ENCODE assay signal across 2 cellular contexts in the genomic region with DNA sequence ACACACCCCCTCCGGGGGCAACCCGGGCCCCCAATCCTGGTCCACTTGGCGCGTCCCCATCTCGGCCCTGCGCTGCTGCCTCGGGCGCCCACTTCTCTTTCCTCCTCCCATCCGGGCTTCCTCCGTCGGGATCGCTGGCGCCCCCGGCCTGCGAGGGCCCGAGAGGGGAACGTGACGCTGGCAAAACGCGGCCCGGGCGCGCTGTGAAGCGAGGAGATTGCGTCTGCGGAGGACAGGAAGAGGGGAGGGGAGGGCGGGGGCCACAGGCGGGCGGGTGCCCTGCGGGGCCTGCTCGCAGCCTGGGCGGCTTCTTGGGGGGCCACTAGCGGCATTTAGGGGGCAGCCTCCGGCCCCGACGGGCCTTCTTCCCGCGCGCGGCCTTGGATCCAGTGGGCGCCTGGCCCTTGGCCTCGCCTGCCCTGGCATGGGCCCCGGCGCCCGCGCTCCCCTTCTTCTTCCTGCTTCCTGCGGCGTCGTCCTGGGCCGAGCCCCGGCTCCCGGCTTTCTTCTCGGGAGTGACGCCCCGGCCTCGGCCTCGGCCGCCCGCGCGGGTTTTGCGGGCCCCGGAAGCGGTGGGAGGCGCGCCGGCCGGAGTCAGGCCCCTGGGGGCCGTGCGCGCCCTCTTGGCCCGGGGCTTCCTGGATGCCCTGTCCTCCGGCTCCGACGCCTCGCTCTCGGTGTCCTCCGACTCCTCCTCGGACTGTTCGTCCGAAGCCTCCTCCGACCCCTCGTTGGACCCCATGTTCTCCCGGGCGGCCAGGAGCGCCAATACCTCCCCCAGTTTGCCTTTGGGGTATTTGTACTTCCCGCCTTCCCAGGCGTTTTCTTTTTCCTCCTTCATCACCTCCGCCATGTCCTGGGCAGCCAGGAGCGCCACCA.
TF ChIP-seq lines count a peak whose summit lies in the region.

No MANE protein-coding gene starts in this region.

TF ChIP-seq in H1, 55 proteins besides CTCF, POLR2A, EP300 and RAD21:
- TF ChIP-seq EZH2 (IDR thresholded peaks at IDR 0.05; ENCODE audit: low read depth, low read length, severe bottlenecking) (peak; percentile 3), KDM4A (IDR thresholded peaks at IDR 0.05; ENCODE audit: low read depth, low read length, severe bottlenecking) (peak; percentile 67), ZNF274 (IDR thresholded peaks at IDR 0.05; ENCODE audit: borderline replicate concordance, extremely low read depth, low read length) (no peak), TBP (IDR thresholded peaks at IDR 0.05; ENCODE audit: low read depth, low read length) (no peak), GABPA (IDR thresholded peaks at IDR 0.05; ENCODE audit: borderline replicate concordance, insufficient read depth, low read length) (0 out of 2 replicates have a peak, but pooled peaks have one; percentile 59), CEBPB (IDR thresholded peaks at IDR 0.05; ENCODE audit: low read depth, low read length) (no peak)
- TF ChIP-seq, protein P1, sequence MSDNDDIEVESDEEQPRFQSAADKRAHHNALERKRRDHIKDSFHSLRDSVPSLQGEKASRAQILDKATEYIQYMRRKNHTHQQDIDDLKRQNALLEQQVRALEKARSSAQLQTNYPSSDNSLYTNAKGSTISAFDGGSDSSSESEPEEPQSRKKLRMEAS (IDR thresholded peaks at IDR 0.05): peak; percentile 14; the same call in 1 of the 2 replicates
TF ChIP-seq in H1: peak in this region for 4.

TF ChIP-seq in GM12891, 5 proteins besides CTCF, POLR2A, EP300 and RAD21:
- TF ChIP-seq POU2F2 (IDR thresholded peaks at IDR 0.05; ENCODE audit: low read depth, low read length) (no peak), PAX5 (IDR thresholded peaks at IDR 0.05; ENCODE audit: insufficient read depth, low read length, severe bottlenecking) (no peak), POLR2AphosphoS5 (IDR thresholded peaks at IDR 0.05; ENCODE audit: low read depth, low read length) (no peak), TAF1 (IDR thresholded peaks at IDR 0.05; ENCODE audit: low read depth, low read length) (no peak), SPI1 (IDR thresholded peaks at IDR 0.05; ENCODE audit: low read depth, low read length) (no peak)
